In the genomic region with DNA sequence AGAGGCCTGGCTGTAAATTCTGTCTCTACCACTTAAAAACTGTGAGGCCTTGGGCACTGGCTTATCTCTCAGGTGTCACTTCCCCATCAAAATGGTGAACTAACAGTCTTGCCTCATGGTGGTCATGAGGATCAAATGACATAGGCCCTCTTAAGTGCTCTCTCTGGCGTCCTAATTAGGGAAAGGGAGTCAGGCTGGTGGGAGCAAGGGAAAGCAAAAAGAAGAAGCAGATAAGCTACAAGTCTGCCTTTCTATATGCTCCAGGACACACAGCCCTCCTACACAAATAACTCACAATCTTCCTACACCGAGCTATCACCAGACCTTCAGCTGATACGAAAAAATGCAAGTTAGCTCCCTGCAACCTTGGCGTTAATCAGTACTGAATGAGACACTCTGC, we compare ENCODE assay signal across 1 cellular context.
TF ChIP-seq lines count a peak whose summit lies in the region.

No MANE protein-coding gene starts in this region.

TF ChIP-seq in HEK293, 187 proteins besides CTCF, POLR2A, EP300 and RAD21 (continued from another document and continues in another):
- no peak for TF ChIP-seq ZSCAN18 (tag by site-specific recombination; IDR thresholded peaks at IDR 0.05)
- no peak for TF ChIP-seq ZNF16 (tag by site-specific recombination; IDR thresholded peaks at IDR 0.05; ENCODE audit: low read depth)
- no peak for TF ChIP-seq ZNF654 (tag by site-specific recombination; IDR thresholded peaks at IDR 0.05; ENCODE audit: low read depth)
- TF ChIP-seq REST (tag by site-specific recombination; IDR thresholded peaks at IDR 0.05): no peak
- no peak for TF ChIP-seq KLF1 (tag by site-specific recombination; IDR thresholded peaks at IDR 0.05)
- no peak for TF ChIP-seq ZNF433 (tag by site-specific recombination; IDR thresholded peaks at IDR 0.05; ENCODE audit: low read depth)
- TF ChIP-seq ZBTB48 (tag by site-specific recombination; IDR thresholded peaks at IDR 0.05): no peak
- TF ChIP-seq, protein P1, sequence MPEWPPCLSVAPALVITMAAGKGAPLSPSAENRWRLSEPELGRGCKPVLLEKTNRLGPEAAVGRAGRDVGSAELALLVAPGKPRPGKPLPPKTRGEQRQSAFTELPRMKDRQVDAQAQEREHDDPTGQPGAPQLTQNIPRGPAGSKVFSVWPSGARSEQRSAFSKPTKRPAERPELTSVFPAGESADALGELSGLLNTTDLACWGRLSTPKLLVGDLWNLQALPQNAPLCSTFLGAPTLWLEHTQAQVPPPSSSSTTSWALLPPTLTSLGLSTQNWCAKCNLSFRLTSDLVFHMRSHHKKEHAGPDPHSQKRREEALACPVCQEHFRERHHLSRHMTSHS (tag by site-specific recombination; IDR thresholded peaks at IDR 0.05): no peak
- no peak for TF ChIP-seq ZNF157 (tag by site-specific recombination; IDR thresholded peaks at IDR 0.05)
- TF ChIP-seq ZNF23 (tag by site-specific recombination; IDR thresholded peaks at IDR 0.05; ENCODE audit: borderline replicate concordance): no peak
- no peak for TF ChIP-seq ZFP69B (tag by site-specific recombination; IDR thresholded peaks at IDR 0.05)
- TF ChIP-seq ZNF211 (tag by site-specific recombination; IDR thresholded peaks at IDR 0.05; ENCODE audit: low read depth): no peak
- 0 out of 2 replicates have a peak, but pooled peaks have one; percentile 9 for TF ChIP-seq ZNF394 (tag by site-specific recombination; IDR thresholded peaks at IDR 0.05; ENCODE audit: borderline replicate concordance)
- TF ChIP-seq GLI2 (tag by site-specific recombination; IDR thresholded peaks at IDR 0.05; ENCODE audit: borderline replicate concordance, low read depth): no peak
- TF ChIP-seq ZNF529 (tag by site-specific recombination; IDR thresholded peaks at IDR 0.05; ENCODE audit: insufficient replicate concordance): no peak
- no peak for TF ChIP-seq GLI4 (tag by site-specific recombination; IDR thresholded peaks at IDR 0.05)
- TF ChIP-seq ZNF138 (tag by site-specific recombination; IDR thresholded peaks at IDR 0.05; ENCODE audit: borderline replicate concordance): no peak
- no peak for TF ChIP-seq ZNF302 (tag by site-specific recombination; IDR thresholded peaks at IDR 0.05; ENCODE audit: low read depth)
- TF ChIP-seq, protein P2, sequence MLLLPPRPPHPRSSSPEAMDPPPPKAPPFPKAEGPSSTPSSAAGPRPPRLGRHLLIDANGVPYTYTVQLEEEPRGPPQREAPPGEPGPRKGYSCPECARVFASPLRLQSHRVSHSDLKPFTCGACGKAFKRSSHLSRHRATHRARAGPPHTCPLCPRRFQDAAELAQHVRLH (tag by site-specific recombination; IDR thresholded peaks at IDR 0.05): no peak
- TF ChIP-seq PRDM1 (tag by site-specific recombination; IDR thresholded peaks at IDR 0.05): 0 out of 2 replicates have a peak, but pooled peaks have one; percentile 14
- TF ChIP-seq, protein P3, sequence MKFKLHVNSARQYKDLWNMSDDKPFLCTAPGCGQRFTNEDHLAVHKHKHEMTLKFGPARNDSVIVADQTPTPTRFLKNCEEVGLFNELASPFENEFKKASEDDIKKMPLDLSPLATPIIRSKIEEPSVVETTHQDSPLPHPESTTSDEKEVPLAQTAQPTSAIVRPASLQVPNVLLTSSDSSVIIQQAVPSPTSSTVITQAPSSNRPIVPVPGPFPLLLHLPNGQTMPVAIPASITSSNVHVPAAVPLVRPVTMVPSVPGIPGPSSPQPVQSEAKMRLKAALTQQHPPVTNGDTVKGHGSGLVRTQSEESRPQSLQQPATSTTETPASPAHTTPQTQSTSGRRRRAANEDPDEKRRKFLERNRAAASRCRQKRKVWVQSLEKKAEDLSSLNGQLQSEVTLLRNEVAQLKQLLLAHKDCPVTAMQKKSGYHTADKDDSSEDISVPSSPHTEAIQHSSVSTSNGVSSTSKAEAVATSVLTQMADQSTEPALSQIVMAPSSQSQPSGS (tag by site-specific recombination; IDR thresholded peaks at IDR 0.05; ENCODE audit: low read depth): no peak
- TF ChIP-seq OVOL3 (tag by site-specific recombination; IDR thresholded peaks at IDR 0.05): 0 out of 2 replicates have a peak, but pooled peaks have one; percentile 31
- TF ChIP-seq SETDB1 (IDR thresholded peaks at IDR 0.05; ENCODE audit: insufficient read length, low read length): peak; percentile 61
- TF ChIP-seq SP3 (tag by site-specific recombination; IDR thresholded peaks at IDR 0.05): no peak
- TF ChIP-seq ZNF624 (tag by site-specific recombination; IDR thresholded peaks at IDR 0.05): no peak
- TF ChIP-seq IKZF3 (tag by site-specific recombination; IDR thresholded peaks at IDR 0.05): peak; percentile 46; the same call in 1 of the 2 replicates
- TF ChIP-seq, protein P4, sequence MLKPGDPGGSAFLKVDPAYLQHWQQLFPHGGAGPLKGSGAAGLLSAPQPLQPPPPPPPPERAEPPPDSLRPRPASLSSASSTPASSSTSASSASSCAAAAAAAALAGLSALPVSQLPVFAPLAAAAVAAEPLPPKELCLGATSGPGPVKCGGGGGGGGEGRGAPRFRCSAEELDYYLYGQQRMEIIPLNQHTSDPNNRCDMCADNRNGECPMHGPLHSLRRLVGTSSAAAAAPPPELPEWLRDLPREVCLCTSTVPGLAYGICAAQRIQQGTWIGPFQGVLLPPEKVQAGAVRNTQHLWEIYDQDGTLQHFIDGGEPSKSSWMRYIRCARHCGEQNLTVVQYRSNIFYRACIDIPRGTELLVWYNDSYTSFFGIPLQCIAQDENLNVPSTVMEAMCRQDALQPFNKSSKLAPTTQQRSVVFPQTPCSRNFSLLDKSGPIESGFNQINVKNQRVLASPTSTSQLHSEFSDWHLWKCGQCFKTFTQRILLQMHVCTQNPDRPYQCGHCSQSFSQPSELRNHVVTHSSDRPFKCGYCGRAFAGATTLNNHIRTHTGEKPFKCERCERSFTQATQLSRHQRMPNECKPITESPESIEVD (tag by site-specific recombination; IDR thresholded peaks at IDR 0.05): no peak
- TF ChIP-seq, protein P5, sequence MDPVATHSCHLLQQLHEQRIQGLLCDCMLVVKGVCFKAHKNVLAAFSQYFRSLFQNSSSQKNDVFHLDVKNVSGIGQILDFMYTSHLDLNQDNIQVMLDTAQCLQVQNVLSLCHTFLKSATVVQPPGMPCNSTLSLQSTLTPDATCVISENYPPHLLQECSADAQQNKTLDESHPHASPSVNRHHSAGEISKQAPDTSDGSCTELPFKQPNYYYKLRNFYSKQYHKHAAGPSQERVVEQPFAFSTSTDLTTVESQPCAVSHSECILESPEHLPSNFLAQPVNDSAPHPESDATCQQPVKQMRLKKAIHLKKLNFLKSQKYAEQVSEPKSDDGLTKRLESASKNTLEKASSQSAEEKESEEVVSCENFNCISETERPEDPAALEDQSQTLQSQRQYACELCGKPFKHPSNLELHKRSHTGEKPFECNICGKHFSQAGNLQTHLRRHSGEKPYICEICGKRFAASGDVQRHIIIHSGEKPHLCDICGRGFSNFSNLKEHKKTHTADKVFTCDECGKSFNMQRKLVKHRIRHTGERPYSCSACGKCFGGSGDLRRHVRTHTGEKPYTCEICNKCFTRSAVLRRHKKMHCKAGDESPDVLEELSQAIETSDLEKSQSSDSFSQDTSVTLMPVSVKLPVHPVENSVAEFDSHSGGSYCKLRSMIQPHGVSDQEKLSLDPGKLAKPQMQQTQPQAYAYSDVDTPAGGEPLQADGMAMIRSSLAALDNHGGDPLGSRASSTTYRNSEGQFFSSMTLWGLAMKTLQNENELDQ (tag by site-specific recombination; IDR thresholded peaks at IDR 0.05; ENCODE audit: low read depth): no peak
- TF ChIP-seq WT1 (tag by site-specific recombination; IDR thresholded peaks at IDR 0.05): peak; percentile 72
- TF ChIP-seq ZNF513 (tag by site-specific recombination; IDR thresholded peaks at IDR 0.05): no peak
- no peak for TF ChIP-seq ZNF10 (tag by site-specific recombination; IDR thresholded peaks at IDR 0.05)
- TF ChIP-seq, protein P6, sequence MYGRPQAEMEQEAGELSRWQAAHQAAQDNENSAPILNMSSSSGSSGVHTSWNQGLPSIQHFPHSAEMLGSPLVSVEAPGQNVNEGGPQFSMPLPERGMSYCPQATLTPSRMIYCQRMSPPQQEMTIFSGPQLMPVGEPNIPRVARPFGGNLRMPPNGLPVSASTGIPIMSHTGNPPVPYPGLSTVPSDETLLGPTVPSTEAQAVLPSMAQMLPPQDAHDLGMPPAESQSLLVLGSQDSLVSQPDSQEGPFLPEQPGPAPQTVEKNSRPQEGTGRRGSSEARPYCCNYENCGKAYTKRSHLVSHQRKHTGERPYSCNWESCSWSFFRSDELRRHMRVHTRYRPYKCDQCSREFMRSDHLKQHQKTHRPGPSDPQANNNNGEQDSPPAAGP (tag by site-specific recombination; IDR thresholded peaks at IDR 0.05): no peak
- TF ChIP-seq ZNF843 (tag by site-specific recombination; IDR thresholded peaks at IDR 0.05): no peak
- TF ChIP-seq ZNF274 (IDR thresholded peaks at IDR 0.05; ENCODE audit: low read length): no peak
- TF ChIP-seq ZNF274 (tag by site-specific recombination; IDR thresholded peaks at IDR 0.05; ENCODE audit: borderline replicate concordance): no peak
- TF ChIP-seq ZNF664 (tag by site-specific recombination; IDR thresholded peaks at IDR 0.05): no peak
- TF ChIP-seq PRDM10 (tag by site-specific recombination; IDR thresholded peaks at IDR 0.05): no peak
- TF ChIP-seq ZNF747 (tag by site-specific recombination; IDR thresholded peaks at IDR 0.05): no peak
- no peak for TF ChIP-seq BCL11A (tag by site-specific recombination; IDR thresholded peaks at IDR 0.05; ENCODE audit: low read depth)
- no peak for TF ChIP-seq ZEB2 (tag by site-specific recombination; IDR thresholded peaks at IDR 0.05)
- TF ChIP-seq ZNF175 (tag by site-specific recombination; IDR thresholded peaks at IDR 0.05): no peak
- TF ChIP-seq ZNF37A (tag by site-specific recombination; IDR thresholded peaks at IDR 0.05): no peak
- TF ChIP-seq ZIC2 (tag by site-specific recombination; IDR thresholded peaks at IDR 0.05): no peak
